8 cellular contexts compared by ENCODE assay signal in genomic region chr11:16606784-16607674, GRCh38.
DNase-seq lines count a peak whose midpoint lies in the region; ATAC-seq, FAIRE-seq and TF ChIP-seq lines count a peak whose summit lies in the region.

No MANE protein-coding gene starts in this region.

- ATAC-seq in HepG2 (peak; percentile 25), GM21717 (IDR thresholded peaks at IDR 0.05; ENCODE audit: unreplicated experiment) (no peak), HG03175 (IDR thresholded peaks at IDR 0.05; ENCODE audit: unreplicated experiment) (no peak)

- WGBS in HepG2 (ENCODE audit: low lambda C conversion rate), result 8% methylated on average over 69 of the region's 81 CpGs
- 1% methylated on average over 81 of the region's 81 CpGs for WGBS in thymus

- H3K27ac ChIP-seq in colonic mucosa, result peak overlapping the region; percentile 4
- no peak overlapping the region for H3K27ac ChIP-seq in HepG2 (ENCODE audit: extremely low read length, insufficient read depth, low read length)
- peak overlapping the region; percentile 78 for H3K27ac ChIP-seq in thymus (ENCODE audit: low read depth)

- H3K36me3 ChIP-seq in colonic mucosa (no peaks in the 10 kb centered on the region), HepG2 (replicated peaks in 1 of 2; ENCODE audit: control insufficient read depth in 1 of 2, insufficient read depth in 2 of 2, low read length in 2 of 2) (no peaks in the 10 kb centered on the region), thymus (ENCODE audit: control insufficient read depth, insufficient read depth) (no peaks in the 10 kb centered on the region)

- no peak for TF ChIP-seq POLR2A in HepG2 (IDR thresholded peaks at IDR 0.05; ENCODE audit: insufficient read depth in 1 of 2, low read depth in 2 of 2, low read length in 2 of 2)

- intact Hi-C loops in colonic mucosa (cut with DNase I), result loop anchor here (5.0 to 10.0 kb wide), 2 partner anchors 772 to 960 kb away; no protein-coding TSS in a partner anchor
- intact Hi-C loops in HepG2 (cut with micrococcal nuclease; ENCODE audit: unreplicated experiment), result loop anchor here (2.0 to 10.0 kb wide), 4 partner anchors 202 to 562 kb away; partner anchors contain the start of gene SOX6

- no peaks in the 10 kb centered on the region for H4K20me1 ChIP-seq in HepG2 (ENCODE audit: insufficient read depth, low read length)

- in situ Hi-C loops in HepG2 (cut with HindIII; ENCODE audit: extremely low pct_ligation_motif_present, low pct_unique_long_range_greater_than_20kb), result loop anchor here (5.0 to 10.0 kb wide), 2 partner anchors 422 to 705 kb away; no protein-coding TSS in a partner anchor

- H3K4me2 ChIP-seq in HepG2 (ENCODE audit: low read depth, low read length), result peak overlapping the region; percentile 74

- FAIRE-seq in HepG2 (lab: Jason Lieb, UNC), result no peak

- no peaks in the 10 kb centered on the region for H3K79me2 ChIP-seq in HepG2 (ENCODE audit: insufficient read depth, low read length)

- TF ChIP-seq CTCF in colonic mucosa (IDR thresholded peaks at IDR 0.05) (no peak), HepG2 (CRISPR knock-in tag; IDR thresholded peaks at IDR 0.05) (no peak)

- H3K9me3 ChIP-seq in colonic mucosa (no peaks in the 10 kb centered on the region), HepG2 (ENCODE audit: low read length) (no peaks in the 10 kb centered on the region), thymus (ENCODE audit: control insufficient read depth) (no peaks in the 10 kb centered on the region)

- H3K27me3 ChIP-seq in colonic mucosa (peaks cover 43% of the 10 kb centered on the region), HepG2 (ENCODE audit: control insufficient read depth in 1 of 2, insufficient read depth in 2 of 2, low read length in 2 of 2) (peaks cover 10 to 82% of the 10 kb centered on the region in 2 experiments), thymus (ENCODE audit: control insufficient read depth, insufficient read depth) (peaks cover 81% of the 10 kb centered on the region)

- POLR2A ChIA-PET in HepG2 (lab: Yijun Ruan, JAX), result interaction anchor here (1.1 kb wide), 1 partner anchor 204 kb away, joined by 3 read pairs; no protein-coding TSS in a partner anchor

- peak; percentile 11 for DNase-seq in DMS53 treated with DMSO at 0.1 percent for 48 hours (lab: John Stamatoyannopoulos, UW; ENCODE audit: unreplicated experiment)
- peak; percentile 36 for DNase-seq in NCI-H345 treated with DMSO at 0.1 percent for 48 hours (lab: John Stamatoyannopoulos, UW; ENCODE audit: unreplicated experiment)
- DNase-seq in colonic mucosa, result no peak
- DNase-seq in HepG2 (ENCODE audit: low spot score), result no peak
- no peak for DNase-seq in activated effector memory CD4-positive, alpha-beta T cell treated with anti-CD3 and anti-CD28 coated beads, Interleukin-2, amount 50 U/mL, for 16 hours

- CTCF ChIA-PET in HepG2 (lab: Yijun Ruan, JAX; ENCODE audit: low intra/inter-chr PET ratio, low total read pairs), result interaction anchor here (0.6 to 1.7 kb wide), 4 partner anchors 666 to 779 kb away, joined by 3 to 5 read pairs (median 4); no protein-coding TSS in a partner anchor

- TF ChIP-seq EP300 in HepG2 (IDR thresholded peaks at IDR 0.05; ENCODE audit: low read depth in 2 of 2, low read length in 2 of 2), result no peak
- TF ChIP-seq EP300 in HepG2 (CRISPR knock-in tag; IDR thresholded peaks at IDR 0.05; ENCODE audit: borderline replicate concordance), result no peak

- H3K4me3 ChIP-seq in colonic mucosa (peak overlapping the region; percentile 29), HepG2 (replicated peaks in 1 of 3; ENCODE audit: insufficient read depth in 1 of 3, low read depth in 2 of 3, low read length in 3 of 3) (peak overlapping the region; percentile 32 to 64 (median 59)), thymus (ENCODE audit: low read length) (peak overlapping the region; percentile 23)

- H3K4me1 ChIP-seq in colonic mucosa, result peaks cover 6% of the 10 kb centered on the region
- H3K4me1 ChIP-seq in HepG2 (ENCODE audit: insufficient read depth, low read length), result peaks cover 47% of the 10 kb centered on the region
- no peaks in the 10 kb centered on the region for H3K4me1 ChIP-seq in thymus (ENCODE audit: control insufficient read depth, insufficient read depth, low read length)

- BruUV-seq in HepG2 (replicated peaks; lab: Mats Ljungman, UMichigan), result no TSS peak

- TF ChIP-seq RAD21 in HepG2 (CRISPR knock-in tag; IDR thresholded peaks at IDR 0.05), result no peak

- H2AFZ ChIP-seq in HepG2 (ENCODE audit: low read length), result no peak overlapping the region

- H3K9ac ChIP-seq in colonic mucosa (ENCODE audit: low read depth in 2 of 2, low read length in 2 of 2), result peak overlapping the region; percentile 49 to 69
- H3K9ac ChIP-seq in HepG2 (ENCODE audit: insufficient read depth, low read depth, low read length), result no peak overlapping the region

TF ChIP-seq in HepG2, 621 proteins besides CTCF, POLR2A, EP300 and RAD21:
- TF ChIP-seq HNRNPK (IDR thresholded peaks at IDR 0.05; ENCODE audit: low read depth, low read length, poor library complexity, severe bottlenecking) (peak; percentile 75), GABPB1 (CRISPR knock-in tag; IDR thresholded peaks at IDR 0.05) (peak; percentile 56; the same call in 1 of the 2 replicates), ZNF263 (CRISPR knock-in tag; IDR thresholded peaks at IDR 0.05) (peak; percentile 88), KLF16 (CRISPR knock-in tag; IDR thresholded peaks at IDR 0.05) (no peak), ZNF264 (CRISPR knock-in tag; IDR thresholded peaks at IDR 0.05) (no peak), TEF (CRISPR knock-in tag; IDR thresholded peaks at IDR 0.05) (no peak), RBFOX2 (IDR thresholded peaks at IDR 0.05; ENCODE audit: low read depth, low read length) (peak; percentile 47; the same call in 1 of the 2 replicates), HIVEP1 (CRISPR knock-in tag; IDR thresholded peaks at IDR 0.05) (0 out of 2 replicates have a peak, but pooled peaks have one; percentile 9), ZNF687 (CRISPR knock-in tag; IDR thresholded peaks at IDR 0.05) (peak; percentile 32; the same call in 1 of the 2 replicates), HNRNPLL (IDR thresholded peaks at IDR 0.05; ENCODE audit: low read depth, low read length, poor library complexity, severe bottlenecking) (peak; percentile 68), ZNF598 (CRISPR knock-in tag; IDR thresholded peaks at IDR 0.05; ENCODE audit: borderline replicate concordance) (0 out of 2 replicates have a peak, but pooled peaks have one; percentile 53), CSRNP2 (CRISPR knock-in tag; conservative IDR thresholded peaks at IDR 0.05; ENCODE audit: low read depth) (no peak), EZH2 (conservative IDR thresholded peaks at IDR 0.05; ENCODE audit: low read depth, low read length) (peak; percentile 73)

Comparison
In these comparisons a context has a peak if more than half of its experiments do, and no peak if none do; other contexts are left out.
1. DNase-seq: peak in DMS53 treated with DMSO at 0.1 percent for 48 hours (single experiment) and NCI-H345 treated with DMSO at 0.1 percent for 48 hours (single experiment); none in colonic mucosa (single experiment), HepG2 (single experiment) and activated effector memory CD4-positive, alpha-beta T cell treated with anti-CD3 and anti-CD28 coated beads, Interleukin-2, amount 50 U/mL, for 16 hours (single experiment).
2. Peak in every context shown above with its lines, with median percentiles within 50 percentile points of each other: H3K4me3 ChIP-seq.